ENCODE assay signal across 12 cellular contexts in the genomic region with DNA sequence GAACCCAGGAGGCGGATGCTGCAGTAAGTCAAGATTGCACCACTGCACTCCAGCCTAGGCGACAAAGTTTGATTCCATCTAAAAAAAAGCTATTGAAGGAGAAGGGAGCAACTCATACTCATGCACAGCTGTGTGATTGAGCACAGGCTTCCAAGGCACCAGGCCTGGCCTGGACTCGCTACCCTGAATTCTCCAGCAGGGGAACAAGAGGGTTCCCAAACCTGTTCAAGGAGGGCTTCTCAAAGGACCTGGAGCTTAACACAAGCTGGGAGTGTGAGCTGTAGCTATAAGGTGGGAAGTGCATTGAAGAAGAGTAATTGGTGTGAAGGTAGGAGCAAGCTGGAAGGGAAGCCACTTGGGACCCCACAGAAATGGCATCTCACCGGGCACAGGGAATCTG. TPM values are rescaled to one million over a fixed set of nuclear protein-coding genes. Genes with fewer than 3 reads are reported as not detected.
DNase-seq lines count a peak whose midpoint lies in the region; ATAC-seq and TF ChIP-seq lines count a peak whose summit lies in the region.
"Had no signal": no experiment of that assay in that cellular context is flagged by ENCODE, and none has a peak within 500 bp of the region (broad histone marks: within the 10 kb centered on the region; RNA-seq: fewer than 3 reads in every experiment).

No MANE protein-coding gene starts in this region.

- peak overlapping the region; percentile 88 to 92 for H3K27ac ChIP-seq in tibial artery
- no peak overlapping the region; the same call in 1 of the 2 replicates for H3K27ac ChIP-seq in MM.1S (ENCODE audit: low read length)

- no peak for ATAC-seq in activated T-cell treated with anti-CD3 and anti-CD28 coated beads, Interleukin-2, amount 50 U/mL, for 72 hours (replicated peaks in 1 of 2)
- ATAC-seq in activated CD8-positive, alpha-beta T cell treated with anti-CD3 and anti-CD28 coated beads, Interleukin-2, amount 10 ng/mL, durations not matched to agents 7 days and 5 days, result no peak

- no peaks in the 10 kb centered on the region for H4K20me1 ChIP-seq in MM.1S (ENCODE audit: insufficient read depth, low read length)

- H3K4me1 ChIP-seq in tibial artery (peaks cover 8 to 83% (median 67%) of the 10 kb centered on the region in 4 donors), MM.1S (ENCODE audit: low read length) (peaks cover 74% of the 10 kb centered on the region)

- no peaks in the 10 kb centered on the region for H3K9me3 ChIP-seq in tibial artery
- no peaks in the 10 kb centered on the region for H3K9me3 ChIP-seq in MM.1S (replicated peaks; ENCODE audit: insufficient read depth, low read length)
- H3K9me3 ChIP-seq: testis had no signal

- H2AFZ ChIP-seq in MM.1S (ENCODE audit: low read length), result no peak overlapping the region

- no peaks in the 10 kb centered on the region for H3K27me3 ChIP-seq in tibial artery
- H3K27me3 ChIP-seq in MM.1S (replicated peaks; ENCODE audit: insufficient read depth, low read length), result no peaks in the 10 kb centered on the region
- H3K27me3 ChIP-seq: testis had no signal

- peak overlapping the region; percentile 79 for H3K27ac Mint-ChIP-seq in activated T-cell treated with anti-CD3 and anti-CD28 coated beads, Interleukin-2, amount 50 U/mL, for 72 hours
- peak overlapping the region; percentile 85 for H3K27ac Mint-ChIP-seq in activated CD8-positive, alpha-beta T cell treated with anti-CD3 and anti-CD28 coated beads, Interleukin-2, amount 10 ng/mL, durations not matched to agents 7 days and 5 days

- H3K79me2 ChIP-seq in MM.1S (ENCODE audit: low read length), result no peaks in the 10 kb centered on the region

- TF ChIP-seq CTCF in tibial artery (IDR thresholded peaks at IDR 0.05), result no peak
- TF ChIP-seq CTCF in MM.1S (IDR thresholded peaks at IDR 0.05; ENCODE audit: low read length), result no peak

- no peak overlapping the region for H3K4me2 ChIP-seq in MM.1S (ENCODE audit: low read depth, low read length)

- no peak overlapping the region for H3K4me3 ChIP-seq in tibial artery
- H3K4me3 ChIP-seq in MM.1S (ENCODE audit: low read length), result no peak overlapping the region
- H3K4me3 ChIP-seq: testis had no signal

- intact Hi-C loops in tibial artery (cut with DNase I; ENCODE audit: low total_unique reads), result no loop called here

- H3K9me2 ChIP-seq in MM.1S (replicated peaks; ENCODE audit: insufficient read depth, low read length), result no peaks in the 10 kb centered on the region

- peak overlapping the region; percentile 19 to 39 for H3K4me3 Mint-ChIP-seq in activated T-cell treated with anti-CD3 and anti-CD28 coated beads, Interleukin-2, amount 50 U/mL, for 72 hours
- no peak overlapping the region for H3K4me3 Mint-ChIP-seq in activated CD8-positive, alpha-beta T cell treated with anti-CD3 and anti-CD28 coated beads, Interleukin-2, amount 10 ng/mL, durations not matched to agents 7 days and 5 days

- H3K9me3 Mint-ChIP-seq in activated T-cell treated with anti-CD3 and anti-CD28 coated beads, Interleukin-2, amount 50 U/mL, for 72 hours, result no peaks in the 10 kb centered on the region
- H3K9me3 Mint-ChIP-seq in activated CD8-positive, alpha-beta T cell treated with anti-CD3 and anti-CD28 coated beads, Interleukin-2, amount 10 ng/mL, durations not matched to agents 7 days and 5 days (ENCODE audit: insufficient read depth), result no peaks in the 10 kb centered on the region
- H3K9me3 Mint-ChIP-seq: central memory CD8-positive, alpha-beta T cell had no signal

- H3K27me3 Mint-ChIP-seq in activated T-cell treated with anti-CD3 and anti-CD28 coated beads, Interleukin-2, amount 50 U/mL, for 72 hours (ENCODE audit: low read depth), result no peaks in the 10 kb centered on the region
- no peaks in the 10 kb centered on the region for H3K27me3 Mint-ChIP-seq in activated CD8-positive, alpha-beta T cell treated with anti-CD3 and anti-CD28 coated beads, Interleukin-2, amount 10 ng/mL, durations not matched to agents 7 days and 5 days (ENCODE audit: low read depth)
- H3K27me3 Mint-ChIP-seq: central memory CD8-positive, alpha-beta T cell had no signal

- no peaks in the 10 kb centered on the region for H3K36me3 ChIP-seq in tibial artery
- no peaks in the 10 kb centered on the region for H3K36me3 ChIP-seq in MM.1S (replicated peaks; ENCODE audit: insufficient read depth, low read length)

- H3F3A ChIP-seq in MM.1S (ENCODE audit: insufficient read depth, low read length), result peaks cover 49% of the 10 kb centered on the region

- peaks cover 85% of the 10 kb centered on the region for H3K4me1 Mint-ChIP-seq in activated T-cell treated with anti-CD3 and anti-CD28 coated beads, Interleukin-2, amount 50 U/mL, for 72 hours (ENCODE audit: low read depth)
- H3K4me1 Mint-ChIP-seq in activated CD8-positive, alpha-beta T cell treated with anti-CD3 and anti-CD28 coated beads, Interleukin-2, amount 10 ng/mL, durations not matched to agents 7 days and 5 days (ENCODE audit: low read depth), result peaks cover 74% of the 10 kb centered on the region

- H3K9ac ChIP-seq in MM.1S (ENCODE audit: low read length), result no peak overlapping the region

- CTCF ChIA-PET in activated CD8-positive, alpha-beta T cell treated with anti-CD3 and anti-CD28 coated beads, Interleukin-2, amount 10 ng/mL, durations not matched to agents 7 days and 5 days (lab: Charles Lee), result interaction anchor here (0.8 to 4.8 kb wide), 5 partner anchors 14 to 79 kb away, joined by 3 to 28 read pairs (median 4); no protein-coding TSS in a partner anchor

- H3K36me3 Mint-ChIP-seq in activated T-cell treated with anti-CD3 and anti-CD28 coated beads, Interleukin-2, amount 50 U/mL, for 72 hours (ENCODE audit: insufficient read depth in 2 of 2), result no peaks in the 10 kb centered on the region
- peaks cover 3% of the 10 kb centered on the region for H3K36me3 Mint-ChIP-seq in activated CD8-positive, alpha-beta T cell treated with anti-CD3 and anti-CD28 coated beads, Interleukin-2, amount 10 ng/mL, durations not matched to agents 7 days and 5 days (ENCODE audit: low read depth)

- DNase-seq in activated T-cell treated with anti-CD3 and anti-CD28 coated beads, Interleukin-2, amount 50 U/mL, for 72 hours, result no peak
- DNase-seq in activated T-cell treated with anti-CD3 and anti-CD28 coated beads for 4 hours, result no peak
- no peak for DNase-seq in activated CD8-positive, alpha-beta T cell treated with anti-CD3 and anti-CD28 coated beads, Interleukin-2, amount 10 ng/mL, durations not matched to agents 7 days and 5 days
- DNase-seq in medulla oblongata (ENCODE audit: extremely low spot score), result peak; percentile 2
- DNase-seq in tibial artery, result no peak
- DNase-seq in hypothalamus (lab: John Stamatoyannopoulos, UW), result no peak
- DNase-seq in NCI-H2227 (lab: John Stamatoyannopoulos, UW; ENCODE audit: unreplicated experiment), result no peak
- no peak for DNase-seq in MM.1S
- DNase-seq: activated CD4-positive, alpha-beta T cell treated with anti-CD3 and anti-CD28 coated beads, Interleukin-2, amount 50 U/mL, for 48 hours; NCI-H2029 treated with DMSO at 0.1 percent for 48 hours; testis had no signal

- POLR2A ChIA-PET in activated CD8-positive, alpha-beta T cell treated with anti-CD3 and anti-CD28 coated beads, Interleukin-2, amount 10 ng/mL, durations not matched to agents 7 days and 5 days (lab: Charles Lee), result interaction anchor here (1.1 to 5.0 kb wide), 5 partner anchors 11 to 171 kb away, joined by 3 to 60 read pairs (median 4); a partner anchor contains a TSS

RNA-seq across cellular contexts. Expression of a gene that starts 15.1 kb away (rescaled TPM):
- total RNA-seq in activated T-cell treated with anti-CD3 and anti-CD28 coated beads, Interleukin-2, amount 50 U/mL, for 72 hours, result 1,000 to 10,000 TPM; 1,119 to 1,202 TPM
- 100 to 1,000 TPM; 382 to 384 TPM for total RNA-seq in activated CD8-positive, alpha-beta T cell treated with anti-CD3 and anti-CD28 coated beads, Interleukin-2, amount 10 ng/mL, durations not matched to agents 7 days and 5 days

RNA-seq across cellular contexts. Expression of a gene that starts 42.5 kb away (rescaled TPM):
- 10 to 100 TPM; 81.2 to 84.3 TPM for total RNA-seq in activated T-cell treated with anti-CD3 and anti-CD28 coated beads, Interleukin-2, amount 50 U/mL, for 72 hours
- 10 to 100 TPM; 34.8 to 40.3 TPM for total RNA-seq in activated CD8-positive, alpha-beta T cell treated with anti-CD3 and anti-CD28 coated beads, Interleukin-2, amount 10 ng/mL, durations not matched to agents 7 days and 5 days

RNA-seq across cellular contexts. Expression of a gene that starts 42.8 kb away (rescaled TPM):
- 100 to 1,000 TPM; 183 to 197 TPM for total RNA-seq in activated T-cell treated with anti-CD3 and anti-CD28 coated beads, Interleukin-2, amount 50 U/mL, for 72 hours
- total RNA-seq in activated CD8-positive, alpha-beta T cell treated with anti-CD3 and anti-CD28 coated beads, Interleukin-2, amount 10 ng/mL, durations not matched to agents 7 days and 5 days, result 10 to 100 TPM; 72.9 TPM
